ENCODE assay signal across 23 cellular contexts in the genomic region with DNA sequence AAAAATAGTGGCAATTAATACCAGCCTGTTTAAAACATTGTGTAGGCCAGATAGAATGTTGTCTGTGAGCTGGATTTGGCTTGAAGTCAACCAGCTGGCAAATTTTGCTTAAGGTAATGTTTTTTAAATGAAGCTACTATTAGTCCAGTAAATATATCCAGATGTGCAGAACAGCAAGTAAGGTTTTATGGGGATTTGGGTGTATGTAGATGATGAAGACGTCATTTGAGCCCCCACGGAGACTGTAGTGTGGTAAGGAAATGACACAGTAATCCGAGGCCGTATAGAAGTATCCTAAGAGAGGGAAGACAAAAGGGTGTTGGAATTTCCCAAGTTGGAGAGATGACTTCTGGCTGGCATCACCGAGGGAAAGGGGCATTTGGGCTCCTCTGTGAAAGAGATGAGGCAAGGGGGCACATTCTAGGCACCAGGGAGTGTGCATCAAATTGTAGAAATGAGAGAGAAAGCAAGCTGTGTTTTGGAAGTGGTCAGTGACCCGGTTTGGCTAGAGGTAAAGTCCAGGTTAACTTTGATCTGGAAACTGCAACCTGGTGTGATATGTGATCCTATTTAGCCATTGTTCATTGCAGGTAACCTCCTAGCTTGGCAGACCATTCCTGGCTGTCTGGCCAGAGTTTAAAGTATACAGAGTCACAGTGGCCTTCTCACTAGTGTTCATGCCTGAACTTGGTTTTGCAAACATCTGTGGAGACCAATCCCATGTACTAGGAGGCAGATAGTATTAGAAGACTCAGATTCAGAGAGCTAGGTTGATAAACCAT.
A peak's percentile ranks its signal among the peaks of the same experiment; 100 is the strongest.
DNase-seq lines count a peak whose midpoint lies in the region; ATAC-seq and TF ChIP-seq lines count a peak whose summit lies in the region.
"Had no signal": no experiment of that assay in that cellular context is flagged by ENCODE, and none has a peak within 500 bp of the region (broad histone marks: within the 10 kb centered on the region; RNA-seq: fewer than 3 reads in every experiment).

No MANE protein-coding gene starts in this region.

- no peaks in the 10 kb centered on the region for H3K27me3 ChIP-seq in hepatocyte
- no peaks in the 10 kb centered on the region for H3K27me3 ChIP-seq in left ventricle myocardium inferior (ENCODE audit: low read depth)

- peaks cover 8% of the 10 kb centered on the region for H3K36me3 Mint-ChIP-seq in activated naive CD4-positive, alpha-beta T cell treated with anti-CD3 and anti-CD28 coated beads, Interleukin-2, amount 50 U/mL, for 24 hours
- no peaks in the 10 kb centered on the region for H3K36me3 Mint-ChIP-seq in activated naive CD4-positive, alpha-beta T cell treated with anti-CD3 and anti-CD28 coated beads for 36 hours (ENCODE audit: low read depth)
- H3K36me3 Mint-ChIP-seq in stimulated activated memory B cell treated with anti-CD40 and anti-IgM and Interleukin-4, amounts not matched to agents 10 μg/mL and 1 μg/mL and 100 μg/mL, for 72 hours, result peaks cover 36% of the 10 kb centered on the region
- H3K36me3 Mint-ChIP-seq: WTC11 had no signal

- H4K20me1 ChIP-seq in hepatocyte (ENCODE audit: insufficient read depth, poor library complexity, severe bottlenecking), result no peaks in the 10 kb centered on the region

- H3K4me2 ChIP-seq in hepatocyte, result peak overlapping the region; percentile 46

- no peaks in the 10 kb centered on the region for H3K27me3 Mint-ChIP-seq in activated naive CD4-positive, alpha-beta T cell treated with anti-CD3 and anti-CD28 coated beads, Interleukin-2, amount 50 U/mL, for 24 hours
- no peaks in the 10 kb centered on the region for H3K27me3 Mint-ChIP-seq in activated naive CD4-positive, alpha-beta T cell treated with anti-CD3 and anti-CD28 coated beads for 36 hours (ENCODE audit: low read depth)
- no peaks in the 10 kb centered on the region for H3K27me3 Mint-ChIP-seq in stimulated activated memory B cell treated with anti-CD40 and anti-IgM and Interleukin-4, amounts not matched to agents 10 μg/mL and 1 μg/mL and 100 μg/mL, for 72 hours
- H3K27me3 Mint-ChIP-seq: activated CD4-positive, alpha-beta memory T cell treated with anti-CD3 and anti-CD28 coated beads, Interleukin-2, amount 10 ng/mL, durations not matched to agents 7 days and 5 days; activated naive CD8-positive, alpha-beta T cell treated with anti-CD3 and anti-CD28 coated beads, Interleukin-2, amount 50 U/mL, for 24 hours had no signal

- 51% methylated on average over 6 of the region's 6 CpGs for WGBS in hepatocyte (ENCODE audit: low lambda C conversion rate, missing lambda C conversion rate)

- H3K4me1 ChIP-seq in hepatocyte (ENCODE audit: insufficient read depth) (peaks cover 7% of the 10 kb centered on the region), left ventricle myocardium inferior (peaks cover 18% of the 10 kb centered on the region)
- H3K4me1 ChIP-seq: Caco-2, foreskin keratinocyte had no signal

- H3K9me3 ChIP-seq in hepatocyte (ENCODE audit: low read depth) (no peaks in the 10 kb centered on the region), left ventricle myocardium inferior (replicated peaks) (no peaks in the 10 kb centered on the region)
- H3K9me3 ChIP-seq: Caco-2, mucosa of descending colon had no signal

- no peak for ATAC-seq in stimulated activated memory B cell treated with anti-CD40 and anti-IgM and Interleukin-4, amounts not matched to agents 10 μg/mL and 1 μg/mL and 100 μg/mL, for 72 hours
- ATAC-seq: activated naive CD8-positive, alpha-beta T cell treated with anti-CD3 and anti-CD28 coated beads, Interleukin-2, amount 50 U/mL, for 24 hours; foreskin keratinocyte; mucosa of descending colon had no signal

- peaks cover 6% of the 10 kb centered on the region for H3K9me3 Mint-ChIP-seq in activated naive CD4-positive, alpha-beta T cell treated with anti-CD3 and anti-CD28 coated beads, Interleukin-2, amount 50 U/mL, for 24 hours
- H3K9me3 Mint-ChIP-seq in activated naive CD4-positive, alpha-beta T cell treated with anti-CD3 and anti-CD28 coated beads for 36 hours, result no peaks in the 10 kb centered on the region
- H3K9me3 Mint-ChIP-seq in stimulated activated memory B cell treated with anti-CD40 and anti-IgM and Interleukin-4, amounts not matched to agents 10 μg/mL and 1 μg/mL and 100 μg/mL, for 72 hours, result peaks cover 5% of the 10 kb centered on the region
- H3K9me3 Mint-ChIP-seq: neural crest cell had no signal

- peak overlapping the region; percentile 25 for H3K27ac Mint-ChIP-seq in activated naive CD4-positive, alpha-beta T cell treated with anti-CD3 and anti-CD28 coated beads, Interleukin-2, amount 50 U/mL, for 24 hours
- no peak overlapping the region for H3K27ac Mint-ChIP-seq in activated naive CD4-positive, alpha-beta T cell treated with anti-CD3 and anti-CD28 coated beads for 36 hours
- H3K27ac Mint-ChIP-seq in stimulated activated memory B cell treated with anti-CD40 and anti-IgM and Interleukin-4, amounts not matched to agents 10 μg/mL and 1 μg/mL and 100 μg/mL, for 72 hours, result peak overlapping the region; percentile 11
- H3K27ac Mint-ChIP-seq: activated CD4-positive, alpha-beta memory T cell treated with anti-CD3 and anti-CD28 coated beads, Interleukin-2, amount 10 ng/mL, durations not matched to agents 7 days and 5 days; activated naive CD8-positive, alpha-beta T cell treated with anti-CD3 and anti-CD28 coated beads, Interleukin-2, amount 50 U/mL, for 24 hours had no signal

- H3K4me3 Mint-ChIP-seq in activated naive CD4-positive, alpha-beta T cell treated with anti-CD3 and anti-CD28 coated beads, Interleukin-2, amount 50 U/mL, for 24 hours, result no peak overlapping the region
- H3K4me3 Mint-ChIP-seq in activated naive CD4-positive, alpha-beta T cell treated with anti-CD3 and anti-CD28 coated beads for 36 hours, result no peak overlapping the region
- H3K4me3 Mint-ChIP-seq in stimulated activated memory B cell treated with anti-CD40 and anti-IgM and Interleukin-4, amounts not matched to agents 10 μg/mL and 1 μg/mL and 100 μg/mL, for 72 hours, result no peak overlapping the region
- H3K4me3 Mint-ChIP-seq: activated CD4-positive, alpha-beta memory T cell treated with anti-CD3 and anti-CD28 coated beads, Interleukin-2, amount 10 ng/mL, durations not matched to agents 7 days and 5 days; activated naive CD8-positive, alpha-beta T cell treated with anti-CD3 and anti-CD28 coated beads, Interleukin-2, amount 50 U/mL, for 24 hours; neural crest cell; WTC11 had no signal

- peaks cover 72% of the 10 kb centered on the region for H3K4me1 Mint-ChIP-seq in activated naive CD4-positive, alpha-beta T cell treated with anti-CD3 and anti-CD28 coated beads, Interleukin-2, amount 50 U/mL, for 24 hours
- H3K4me1 Mint-ChIP-seq in activated naive CD4-positive, alpha-beta T cell treated with anti-CD3 and anti-CD28 coated beads for 36 hours (ENCODE audit: low read depth), result peaks cover 16% of the 10 kb centered on the region
- H3K4me1 Mint-ChIP-seq in stimulated activated memory B cell treated with anti-CD40 and anti-IgM and Interleukin-4, amounts not matched to agents 10 μg/mL and 1 μg/mL and 100 μg/mL, for 72 hours, result peaks cover 87% of the 10 kb centered on the region
- H3K4me1 Mint-ChIP-seq: activated CD4-positive, alpha-beta memory T cell treated with anti-CD3 and anti-CD28 coated beads, Interleukin-2, amount 10 ng/mL, durations not matched to agents 7 days and 5 days had no signal

- TF ChIP-seq CTCF in hepatocyte (IDR thresholded peaks at IDR 0.05; ENCODE audit: poor library complexity) (no peak), left ventricle myocardium inferior (IDR thresholded peaks at IDR 0.05; ENCODE audit: borderline replicate concordance) (no peak)

- no peaks in the 10 kb centered on the region for H3K36me3 ChIP-seq in hepatocyte (replicated peaks; ENCODE audit: insufficient read depth, low read depth)
- no peaks in the 10 kb centered on the region for H3K36me3 ChIP-seq in left ventricle myocardium inferior

- no peak for DNase-seq in activated naive CD4-positive, alpha-beta T cell treated with anti-CD3 and anti-CD28 coated beads for 36 hours
- DNase-seq in RPMI7951 (ENCODE audit: low read depth) (peak; percentile 74), hepatocyte (ENCODE audit: low spot score) (peak; percentile 38), COR-L47 (lab: John Stamatoyannopoulos, UW) (no peak), COLO668 (lab: John Stamatoyannopoulos, UW; ENCODE audit: unreplicated experiment) (no peak), left ventricle myocardium inferior (no peak)
- DNase-seq: activated CD4-positive, alpha-beta memory T cell treated with anti-CD3 and anti-CD28 coated beads, Interleukin-2, amount 10 ng/mL, durations not matched to agents 7 days and 5 days; activated naive CD8-positive, alpha-beta T cell treated with anti-CD3 and anti-CD28 coated beads, Interleukin-2, amount 50 U/mL, for 24 hours; Caco-2; effector CD4-positive, alpha-beta T cell; foreskin keratinocyte; IMR-90; mucosa of descending colon; NCI-H1092; NCI-H2029; NCI-H226; NCI-H748 treated with DMSO at 0.1 percent for 48 hours; RPMI8226 had no signal

- peak overlapping the region; percentile 73 for H3K27ac ChIP-seq in hepatocyte
- no peak overlapping the region for H3K27ac ChIP-seq in left ventricle myocardium inferior (replicated peaks)
- H3K27ac ChIP-seq: epithelial cell of prostate, foreskin keratinocyte had no signal

- CTCF ChIA-PET in activated naive CD4-positive, alpha-beta T cell treated with anti-CD3 and anti-CD28 coated beads for 36 hours (lab: Charles Lee), result interaction anchor here (1.0 to 1.6 kb wide), 2 partner anchors 78 to 247 kb away, joined by 3 to 4 read pairs; no protein-coding TSS in a partner anchor

- intact Hi-C loops in activated naive CD4-positive, alpha-beta T cell treated with anti-CD3 and anti-CD28 coated beads for 36 hours (cut with micrococcal nuclease), result no loop called here
- intact Hi-C loops in left ventricle myocardium inferior (cut with micrococcal nuclease), result no loop called here

- H2AFZ ChIP-seq in hepatocyte, result no peak overlapping the region

- H3K9me2 ChIP-seq in hepatocyte (replicated peaks; ENCODE audit: insufficient read depth), result no peaks in the 10 kb centered on the region

- peaks cover 39% of the 10 kb centered on the region for H3K79me2 ChIP-seq in hepatocyte

- H3K4me3 ChIP-seq in hepatocyte, result no peak overlapping the region
- no peak overlapping the region for H3K4me3 ChIP-seq in left ventricle myocardium inferior
- H3K4me3 ChIP-seq: mucosa of descending colon had no signal

Comparison
In these comparisons a context has a peak if more than half of its experiments do, and no peak if none do; other contexts are left out.
1. DNase-seq: peak in RPMI7951 (single experiment) and hepatocyte (single experiment); none in activated naive CD4-positive, alpha-beta T cell treated with anti-CD3 and anti-CD28 coated beads for 36 hours (single experiment), COR-L47 (single experiment), COLO668 (single experiment) and left ventricle myocardium inferior (single experiment).